ENCODE assay signal across 27 cellular contexts in the genomic region with DNA sequence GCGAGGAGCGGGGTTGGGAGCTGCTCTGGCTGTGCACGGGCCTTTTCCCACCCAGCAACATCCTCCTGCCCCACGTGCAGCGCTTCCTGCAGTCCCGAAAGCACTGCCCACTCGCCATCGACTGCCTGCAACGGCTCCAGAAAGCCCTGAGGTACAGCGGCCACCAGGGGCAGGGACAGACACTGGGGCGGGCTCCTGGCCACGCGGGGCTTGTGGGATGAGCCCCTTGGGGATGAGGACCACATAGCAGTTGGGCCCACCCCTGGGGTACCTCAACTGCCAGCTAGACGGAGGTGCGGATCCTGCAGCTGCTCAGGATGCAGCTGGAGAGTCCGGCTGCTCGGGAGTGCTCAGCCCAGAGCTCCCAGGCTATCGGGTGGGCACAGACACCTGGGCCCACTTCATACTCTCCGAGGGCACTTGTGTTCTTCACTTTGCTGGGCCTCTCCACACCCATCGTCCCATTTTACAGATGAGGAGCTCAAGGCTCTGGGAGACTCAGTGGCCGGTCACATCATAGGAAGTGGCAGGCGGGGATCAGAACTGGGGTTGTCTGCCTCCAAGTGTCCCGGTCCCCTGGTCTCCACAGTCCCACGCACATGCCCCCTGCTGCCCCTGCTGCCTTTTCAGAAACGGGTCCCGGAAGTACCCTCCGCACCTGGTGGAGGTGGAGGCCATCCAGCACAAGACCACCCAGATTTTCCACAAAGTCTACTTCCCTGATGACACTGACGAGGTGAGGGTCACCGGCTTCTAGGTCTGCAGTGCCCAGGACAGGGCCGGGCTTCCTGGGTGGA.
DNase-seq lines count a peak whose midpoint lies in the region; ATAC-seq and TF ChIP-seq lines count a peak whose summit lies in the region.
"Had no signal": no experiment of that assay in that cellular context is flagged by ENCODE, and none has a peak within 500 bp of the region (broad histone marks: within the 10 kb centered on the region; RNA-seq: fewer than 3 reads in every experiment).

No MANE protein-coding gene starts in this region.

- H3K14ac ChIP-seq in neuronal stem cell (ENCODE audit: low read length): peak overlapping the region; percentile 31

- H3K9me3 Mint-ChIP-seq in WTC11: no peaks in the 10 kb centered on the region
- H3K9me3 Mint-ChIP-seq: activated T-helper 1 cell treated with anti-CD3 and anti-CD28 coated beads, Interleukin-12 subunit alpha, Interleukin-12 subunit beta, Interleukin-2, Interleukin-4 antibody, amounts not matched to agents 30 ng/mL and 10 ng/mL and 1 ng/mL, durations not matched to agents 14 hours and 24 hours and 36 hours; CD4-positive, CD25-positive, alpha-beta regulatory T cell; dendritic cell treated with granulocyte-macrophage colony-stimulating factor and Interleukin-4, amounts not matched to agents 40 ng/mL and 50 ng/mL, for 4 days; naive B cell had no signal

- H3K79me1 ChIP-seq in neuronal stem cell (ENCODE audit: low read depth, low read length): no peaks in the 10 kb centered on the region

- H3K4me3 ChIP-seq in right cardiac atrium (ENCODE audit: low read length) (no peak overlapping the region), neuronal stem cell (ENCODE audit: low read length in 2 of 2) (no peak overlapping the region), SJCRH30 (no peak overlapping the region)
- H3K4me3 ChIP-seq: cardiac muscle cell, Peyer's patch, SJSA1, smooth muscle cell had no signal

- POLR2A ChIA-PET in WTC11 (lab: Charles Lee): no interaction called here

- no peaks in the 10 kb centered on the region for H3K27me3 Mint-ChIP-seq in WTC11 (ENCODE audit: low read depth)
- H3K27me3 Mint-ChIP-seq: activated CD4-positive, alpha-beta T cell treated with anti-CD3 and anti-CD28 coated beads for 36 hours; CD4-positive, CD25-positive, alpha-beta regulatory T cell had no signal

- no peak overlapping the region for H3K4me2 ChIP-seq in neuronal stem cell (ENCODE audit: insufficient read depth, low read length, poor library complexity, severe bottlenecking)
- H3K4me2 ChIP-seq: smooth muscle cell had no signal

- DNase-seq in right cardiac atrium (peak in 2 of 3 donors; percentile 34 to 41), Right ventricle myocardium inferior (ENCODE audit: missing footprints) (no peak), WTC11 (ENCODE audit: low spot score) (peak; percentile 25), neuronal stem cell (ENCODE audit: low spot score) (no peak), OCI-M2 (lab: John Stamatoyannopoulos, UW; ENCODE audit: unreplicated experiment) (no peak), SJCRH30 (no peak), GM20000 (ENCODE audit: low spot score) (no peak)
- DNase-seq: activated CD4-positive, alpha-beta T cell treated with anti-CD3 and anti-CD28 coated beads for 36 hours; activated naive CD4-positive, alpha-beta T cell treated with anti-CD3 and anti-CD28 coated beads, Interleukin-2, amount 50 U/mL, for 16 hours; anterior cingulate cortex; CD4-positive, CD25-positive, alpha-beta regulatory T cell; DND-41; HCEC 1CT; hippocampal formation; naive B cell; NCI-H2081; NCI-H2227 treated with DMSO at 0.1 percent for 48 hours; NCI-H69; T-helper 1 cell; trophoblast cell had no signal

- no peak overlapping the region for H4K8ac ChIP-seq in neuronal stem cell (ENCODE audit: low read depth, low read length)

- peaks cover 4% of the 10 kb centered on the region; the same call in 1 of the 2 replicates for H3K4me1 Mint-ChIP-seq in WTC11
- H3K4me1 Mint-ChIP-seq: activated CD4-positive, alpha-beta T cell treated with anti-CD3 and anti-CD28 coated beads for 36 hours; CD4-positive, CD25-positive, alpha-beta regulatory T cell; naive B cell had no signal

- H3K36me3 Mint-ChIP-seq in WTC11: no peaks in the 10 kb centered on the region
- H3K36me3 Mint-ChIP-seq: CD4-positive, CD25-positive, alpha-beta regulatory T cell; naive B cell had no signal

- no peak overlapping the region for H2AFZ ChIP-seq in neuronal stem cell (ENCODE audit: low read length)

- TF ChIP-seq CTCF in WTC11 (IDR thresholded peaks at IDR 0.05) (no peak), GM20000 (IDR thresholded peaks at IDR 0.05; ENCODE audit: extremely low read depth, missing control alignments) (no peak)

- ATAC-seq in right cardiac atrium: no peak
- no peak for ATAC-seq in Right ventricle myocardium inferior
- ATAC-seq in WTC11: peak; percentile 29; the same call in 1 of the 2 replicates
- ATAC-seq: activated CD4-positive, alpha-beta T cell treated with anti-CD3 and anti-CD28 coated beads for 36 hours; left lobe of liver had no signal

- no peak overlapping the region for H3K9ac ChIP-seq in neuronal stem cell (ENCODE audit: low read depth, low read length, poor library complexity)

- H3K36me3 ChIP-seq in neuronal stem cell (replicated peaks in 1 of 2; ENCODE audit: control insufficient read depth in 2 of 2, insufficient read depth in 2 of 2, low read length in 2 of 2): no peaks in the 10 kb centered on the region
- no peaks in the 10 kb centered on the region for H3K36me3 ChIP-seq in SJCRH30
- H3K36me3 ChIP-seq: cardiac muscle cell, Peyer's patch, SJSA1 had no signal

- H2AK5ac ChIP-seq in neuronal stem cell (ENCODE audit: low read depth, low read length): peak overlapping the region; percentile 10

- H2BK12ac ChIP-seq in neuronal stem cell (ENCODE audit: low read length): no peak overlapping the region

- H4K91ac ChIP-seq in neuronal stem cell (ENCODE audit: low read depth, low read length, poor library complexity): no peak overlapping the region

- H3K27me3 ChIP-seq in right cardiac atrium (ENCODE audit: control insufficient read depth, insufficient read depth): no peaks in the 10 kb centered on the region
- peaks cover 0 to 5% (median 3%) of the 10 kb centered on the region in 3 experiments for H3K27me3 ChIP-seq in neuronal stem cell (ENCODE audit: control insufficient read depth in 3 of 3, insufficient read depth in 3 of 3, low read depth in 1 of 3, low read length in 3 of 3)
- no peaks in the 10 kb centered on the region for H3K27me3 ChIP-seq in SJCRH30
- H3K27me3 ChIP-seq: cardiac muscle cell, Peyer's patch, SJSA1 had no signal

- no peak overlapping the region for H3K18ac ChIP-seq in neuronal stem cell (ENCODE audit: low read length)

- H3K27ac ChIP-seq in right cardiac atrium (ENCODE audit: low read length) (no peak overlapping the region), neuronal stem cell (replicated peaks; ENCODE audit: low read length) (no peak overlapping the region), SJCRH30 (no peak overlapping the region)
- H3K27ac ChIP-seq: cardiac muscle cell, Peyer's patch, SJSA1 had no signal

- no peak overlapping the region for H3K4me3 Mint-ChIP-seq in WTC11
- H3K4me3 Mint-ChIP-seq: activated CD4-positive, alpha-beta T cell treated with anti-CD3 and anti-CD28 coated beads for 36 hours; activated T-helper 1 cell treated with anti-CD3 and anti-CD28 coated beads, Interleukin-12 subunit alpha, Interleukin-12 subunit beta, Interleukin-2, Interleukin-4 antibody, amounts not matched to agents 30 ng/mL and 10 ng/mL and 1 ng/mL, durations not matched to agents 14 hours and 24 hours and 36 hours; CD4-positive, CD25-positive, alpha-beta regulatory T cell; dendritic cell treated with granulocyte-macrophage colony-stimulating factor and Interleukin-4, amounts not matched to agents 40 ng/mL and 50 ng/mL, for 4 days; naive B cell had no signal

- H2BK5ac ChIP-seq in neuronal stem cell (ENCODE audit: low read length): peak overlapping the region; percentile 35

- H3K9me3 ChIP-seq in right cardiac atrium (ENCODE audit: control insufficient read depth, low read length) (no peaks in the 10 kb centered on the region), neuronal stem cell (replicated peaks in 1 of 2; ENCODE audit: control insufficient read depth in 2 of 2, insufficient read depth in 1 of 2, low read depth in 1 of 2, low read length in 2 of 2) (peaks cover 0 to 2% of the 10 kb centered on the region in 2 donors), SJCRH30 (replicated peaks) (no peaks in the 10 kb centered on the region)
- H3K9me3 ChIP-seq: Peyer's patch, SJSA1 had no signal

- 82% methylated on average over 30 of the region's 30 CpGs for WGBS in right cardiac atrium
- WGBS in neuronal stem cell (ENCODE audit: extremely low coverage in 2 of 2, insufficient read length in 2 of 2, insufficient replicate concordance in 1 of 2), 2 donors: no CpG with 5 or more reads among the region's 30 CpGs

- no peak overlapping the region for H3K4ac ChIP-seq in neuronal stem cell (ENCODE audit: low read length)

- no peak overlapping the region for H2BK120ac ChIP-seq in neuronal stem cell (ENCODE audit: low read depth, low read length)

- intact Hi-C loops in right cardiac atrium (cut with DNase I) (no loop called here), Right ventricle myocardium inferior (cut with DNase I) (no loop called here)

- peak overlapping the region; percentile 34 for H2BK15ac ChIP-seq in neuronal stem cell (ENCODE audit: low read length)

- H3K23ac ChIP-seq in neuronal stem cell (ENCODE audit: low read depth, low read length, poor library complexity): peak overlapping the region; percentile 60

- no peaks in the 10 kb centered on the region for H3K4me1 ChIP-seq in right cardiac atrium (ENCODE audit: control insufficient read depth, insufficient read depth, low read length)
- H3K4me1 ChIP-seq in neuronal stem cell (ENCODE audit: control insufficient read depth in 2 of 2, insufficient read depth in 1 of 2, low read depth in 1 of 2, low read length in 2 of 2): no peaks in the 10 kb centered on the region
- no peaks in the 10 kb centered on the region for H3K4me1 ChIP-seq in SJCRH30
- H3K4me1 ChIP-seq: Peyer's patch, SJSA1 had no signal

- no peak overlapping the region for H3K27ac Mint-ChIP-seq in WTC11
- H3K27ac Mint-ChIP-seq: activated CD4-positive, alpha-beta T cell treated with anti-CD3 and anti-CD28 coated beads for 36 hours; activated T-helper 1 cell treated with anti-CD3 and anti-CD28 coated beads, Interleukin-12 subunit alpha, Interleukin-12 subunit beta, Interleukin-2, Interleukin-4 antibody, amounts not matched to agents 30 ng/mL and 10 ng/mL and 1 ng/mL, durations not matched to agents 14 hours and 24 hours and 36 hours; CD4-positive, CD25-positive, alpha-beta regulatory T cell had no signal

- CTCF ChIA-PET in WTC11 (lab: Charles Lee): interaction anchor here (0.5 to 1.9 kb wide), 3 partner anchors 79 to 1528 kb away, joined by 3 to 7 read pairs (median 5); no protein-coding TSS in a partner anchor

TF ChIP-seq in WTC11, 78 proteins besides CTCF, POLR2A, EP300 and RAD21 (continues in another document):
- TF ChIP-seq EMX1 (CRISPR knock-in tag; IDR thresholded peaks at IDR 0.05) (no peak), GRHL2 (CRISPR knock-in tag; IDR thresholded peaks at IDR 0.05; ENCODE audit: insufficient replicate concordance, severe bottlenecking) (no peak), NR2C2 (CRISPR knock-in tag; IDR thresholded peaks at IDR 0.05) (no peak), ZNF317 (CRISPR knock-in tag; IDR thresholded peaks at IDR 0.05; ENCODE audit: borderline replicate concordance, low read depth) (no peak)

Comparison
In these comparisons a context has a peak if more than half of its experiments do, and no peak if none do; other contexts are left out.
1. DNase-seq: peak in right cardiac atrium (2 of 3) and WTC11 (single experiment); none in Right ventricle myocardium inferior (single experiment), neuronal stem cell (single experiment), OCI-M2 (single experiment), SJCRH30 (0 of 2) and GM20000 (single experiment).